ENCODE assay signal across 16 cellular contexts in genomic region chr3:148938931-148939330, GRCh38.
"Had no signal": no experiment of that assay in that cellular context is flagged by ENCODE, and none has a peak within 500 bp of the region (broad histone marks: within the 10 kb centered on the region; RNA-seq: fewer than 3 reads in every experiment).

No MANE protein-coding gene starts in this region.

- H3K27ac ChIP-seq: ascending aorta, left ventricle myocardium inferior, pancreas, WERI-Rb-1 had no signal

- H3K9me3 ChIP-seq: ascending aorta, left ventricle myocardium inferior, pancreas had no signal

- H3K36me3 Mint-ChIP-seq: activated naive CD4-positive, alpha-beta T cell treated with anti-CD3 and anti-CD28 coated beads, Interleukin-2, amount 50 U/mL, for 24 hours; stimulated activated naive B cell treated with anti-CD40 and anti-IgM and Interleukin-4, amounts not matched to agents 10 μg/mL and 1 μg/mL and 100 μg/mL, for 72 hours had no signal

- DNase-seq: activated CD4-positive, alpha-beta T cell treated with anti-CD3 and anti-CD28 coated beads for 1 hour; activated CD4-positive, alpha-beta T cell treated with anti-CD3 and anti-CD28 coated beads, Interleukin-2, amount 50 U/mL, for 4 hours; activated gamma-delta T cell; effector memory CD4-positive, alpha-beta T cell; foreskin fibroblast; glutamatergic neuron; kidney; left ventricle myocardium inferior; mammary epithelial cell; pancreas; stimulated activated naive B cell treated with anti-CD40 and anti-IgM and Interleukin-4, amounts not matched to agents 10 μg/mL and 1 μg/mL and 100 μg/mL, for 72 hours; trophoblast cell; WERI-Rb-1 had no signal

- H3K9me3 Mint-ChIP-seq: activated naive CD4-positive, alpha-beta T cell treated with anti-CD3 and anti-CD28 coated beads, Interleukin-2, amount 50 U/mL, for 24 hours; dendritic cell treated with granulocyte-macrophage colony-stimulating factor and Interleukin-4, amounts not matched to agents 40 ng/mL and 50 ng/mL, for 4 days; stimulated activated naive B cell treated with anti-CD40 and anti-IgM and Interleukin-4, amounts not matched to agents 10 μg/mL and 1 μg/mL and 100 μg/mL, for 72 hours had no signal

- H3K4me1 Mint-ChIP-seq: activated naive CD4-positive, alpha-beta T cell treated with anti-CD3 and anti-CD28 coated beads, Interleukin-2, amount 50 U/mL, for 24 hours had no signal

- H3K27me3 Mint-ChIP-seq: dendritic cell treated with granulocyte-macrophage colony-stimulating factor and Interleukin-4, amounts not matched to agents 40 ng/mL and 50 ng/mL, for 4 days had no signal

- H3K36me3 ChIP-seq: ascending aorta, left ventricle myocardium inferior, pancreas, WERI-Rb-1 had no signal

- H3K27ac Mint-ChIP-seq: activated naive CD4-positive, alpha-beta T cell treated with anti-CD3 and anti-CD28 coated beads, Interleukin-2, amount 50 U/mL, for 24 hours; dendritic cell treated with granulocyte-macrophage colony-stimulating factor and Interleukin-4, amounts not matched to agents 40 ng/mL and 50 ng/mL, for 4 days; stimulated activated naive B cell treated with anti-CD40 and anti-IgM and Interleukin-4, amounts not matched to agents 10 μg/mL and 1 μg/mL and 100 μg/mL, for 72 hours had no signal

- H3K4me3 Mint-ChIP-seq: activated naive CD4-positive, alpha-beta T cell treated with anti-CD3 and anti-CD28 coated beads, Interleukin-2, amount 50 U/mL, for 24 hours; dendritic cell treated with granulocyte-macrophage colony-stimulating factor and Interleukin-4, amounts not matched to agents 40 ng/mL and 50 ng/mL, for 4 days; stimulated activated naive B cell treated with anti-CD40 and anti-IgM and Interleukin-4, amounts not matched to agents 10 μg/mL and 1 μg/mL and 100 μg/mL, for 72 hours had no signal

- H3K27me3 ChIP-seq: ascending aorta, pancreas had no signal

- H3K4me1 ChIP-seq: ascending aorta, left ventricle myocardium inferior had no signal

- H3K4me3 ChIP-seq: ascending aorta, left ventricle myocardium inferior, pancreas had no signal
